In the genomic region with DNA sequence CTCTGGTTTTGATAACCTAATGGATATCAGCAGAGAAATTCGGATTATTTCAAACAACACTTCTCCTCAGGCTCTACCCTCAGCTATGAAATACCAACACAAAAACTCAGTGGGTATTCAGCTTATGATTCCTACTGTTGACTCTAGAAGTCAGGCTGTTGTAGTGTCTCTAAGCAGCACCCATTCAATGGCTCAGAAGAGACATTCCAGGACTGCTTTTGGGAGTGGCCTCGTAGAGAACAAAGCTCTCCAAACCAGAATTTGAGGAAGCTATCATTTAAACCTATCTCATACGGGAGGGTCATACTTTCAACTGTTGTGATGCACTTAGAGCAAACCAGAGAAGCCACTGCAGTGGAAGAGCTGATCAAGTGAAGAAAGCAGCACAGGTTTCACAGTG, we compare ENCODE assay signal across 1 cellular context.
TF ChIP-seq lines count a peak whose summit lies in the region.

No MANE protein-coding gene starts in this region.

TF ChIP-seq in WTC11, 78 proteins besides CTCF, POLR2A, EP300 and RAD21 (continued from another document):
- TF ChIP-seq, protein P1, sequence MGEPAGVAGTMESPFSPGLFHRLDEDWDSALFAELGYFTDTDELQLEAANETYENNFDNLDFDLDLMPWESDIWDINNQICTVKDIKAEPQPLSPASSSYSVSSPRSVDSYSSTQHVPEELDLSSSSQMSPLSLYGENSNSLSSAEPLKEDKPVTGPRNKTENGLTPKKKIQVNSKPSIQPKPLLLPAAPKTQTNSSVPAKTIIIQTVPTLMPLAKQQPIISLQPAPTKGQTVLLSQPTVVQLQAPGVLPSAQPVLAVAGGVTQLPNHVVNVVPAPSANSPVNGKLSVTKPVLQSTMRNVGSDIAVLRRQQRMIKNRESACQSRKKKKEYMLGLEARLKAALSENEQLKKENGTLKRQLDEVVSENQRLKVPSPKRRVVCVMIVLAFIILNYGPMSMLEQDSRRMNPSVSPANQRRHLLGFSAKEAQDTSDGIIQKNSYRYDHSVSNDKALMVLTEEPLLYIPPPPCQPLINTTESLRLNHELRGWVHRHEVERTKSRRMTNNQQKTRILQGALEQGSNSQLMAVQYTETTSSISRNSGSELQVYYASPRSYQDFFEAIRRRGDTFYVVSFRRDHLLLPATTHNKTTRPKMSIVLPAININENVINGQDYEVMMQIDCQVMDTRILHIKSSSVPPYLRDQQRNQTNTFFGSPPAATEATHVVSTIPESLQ (CRISPR knock-in tag; IDR thresholded peaks at IDR 0.05) = no peak
- TF ChIP-seq STAT6 (CRISPR knock-in tag; conservative IDR thresholded peaks at IDR 0.05; ENCODE audit: low read depth) = no peak
- TF ChIP-seq ZNF396 (CRISPR knock-in tag; IDR thresholded peaks at IDR 0.05; ENCODE audit: borderline replicate concordance) = no peak
- no peak for TF ChIP-seq GTF2I (CRISPR knock-in tag; conservative IDR thresholded peaks at IDR 0.05)
- TF ChIP-seq RORB (CRISPR knock-in tag; IDR thresholded peaks at IDR 0.05) = no peak
- TF ChIP-seq ATF1 (CRISPR knock-in tag; IDR thresholded peaks at IDR 0.05) = no peak
- no peak for TF ChIP-seq MYBL2 (CRISPR knock-in tag; IDR thresholded peaks at IDR 0.05)
TF ChIP-seq in WTC11: peak in this region for 0.
